In genomic region chr2:190529486-190530104, GRCh38 we compare ENCODE assay signal across 1 cellular context.
TF ChIP-seq lines count a peak whose summit lies in the region.

No MANE protein-coding gene starts in this region.

TF ChIP-seq in H1, 55 proteins besides CTCF, POLR2A, EP300 and RAD21:
- no peak for TF ChIP-seq CREB1 (IDR thresholded peaks at IDR 0.05)
- TF ChIP-seq CHD2 (IDR thresholded peaks at IDR 0.05; ENCODE audit: low read length), result no peak
- TF ChIP-seq TAF7 (optimal IDR thresholded peaks at IDR 0.05; ENCODE audit: borderline replicate concordance, low read depth, low read length), result no peak
- no peak for TF ChIP-seq CBX5 (IDR thresholded peaks at IDR 0.05; ENCODE audit: low read depth, low read length)
- no peak for TF ChIP-seq RFX5 (IDR thresholded peaks at IDR 0.05; ENCODE audit: borderline replicate concordance, low read depth, low read length)
- no peak for TF ChIP-seq TAF1 (IDR thresholded peaks at IDR 0.05; ENCODE audit: low read depth, low read length)
- TF ChIP-seq SUZ12 (IDR thresholded peaks at IDR 0.05; ENCODE audit: low read length), result no peak
- no peak for TF ChIP-seq NANOG (IDR thresholded peaks at IDR 0.05; ENCODE audit: insufficient read depth, low read depth, low read length, poor library complexity, severe bottlenecking)
- TF ChIP-seq JUND (IDR thresholded peaks at IDR 0.05; ENCODE audit: low read length), result no peak
- no peak for TF ChIP-seq CHD1 (IDR thresholded peaks at IDR 0.05; ENCODE audit: low read depth, low read length)
- no peak for TF ChIP-seq HDAC2 (IDR thresholded peaks at IDR 0.05; ENCODE audit: borderline replicate concordance in 1 of 2, low read depth in 2 of 2, low read length in 2 of 2)
- no peak for TF ChIP-seq CHD7 (IDR thresholded peaks at IDR 0.05; ENCODE audit: insufficient replicate concordance, low read length)
- TF ChIP-seq MAX (IDR thresholded peaks at IDR 0.05), result no peak
- TF ChIP-seq RBBP5 (IDR thresholded peaks at IDR 0.05; ENCODE audit: borderline replicate concordance, low read depth, low read length), result no peak
- TF ChIP-seq FOSL1 (IDR thresholded peaks at IDR 0.05; ENCODE audit: insufficient read depth, low read depth, low read length), result no peak
- TF ChIP-seq BCL11A (IDR thresholded peaks at IDR 0.05; ENCODE audit: low read depth in 2 of 2, low read length in 2 of 2), result no peak
- no peak for TF ChIP-seq POU5F1 (IDR thresholded peaks at IDR 0.05; ENCODE audit: low read depth, low read length)
- no peak for TF ChIP-seq E2F6 (IDR thresholded peaks at IDR 0.05)
- no peak for TF ChIP-seq NRF1 (IDR thresholded peaks at IDR 0.05; ENCODE audit: low read depth, low read length)
- TF ChIP-seq ZNF274 (IDR thresholded peaks at IDR 0.05; ENCODE audit: borderline replicate concordance, extremely low read depth, low read length), result no peak
TF ChIP-seq in H1: peak in this region for 0.
